Comparison of ENCODE assay signal across 13 cellular contexts in the genomic region with DNA sequence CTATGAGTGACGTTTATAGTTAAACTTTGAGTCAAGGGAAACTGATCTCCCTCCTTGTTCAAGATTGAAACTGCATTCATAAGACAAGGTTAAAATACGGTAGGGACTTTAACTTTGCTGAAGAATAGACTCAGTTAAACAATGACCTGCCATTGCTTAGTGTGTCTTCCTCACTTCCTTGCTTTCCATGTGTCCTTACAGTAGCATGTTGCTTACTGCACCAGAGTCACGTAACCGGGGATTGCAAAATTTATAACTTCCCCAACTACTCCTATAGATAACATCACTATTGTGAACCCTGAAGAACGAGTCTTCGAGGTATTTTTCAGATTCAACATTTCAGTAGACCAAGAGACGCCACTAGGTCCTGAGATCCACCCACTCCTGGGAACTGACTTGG. TPM values are rescaled to one million over a fixed set of nuclear protein-coding genes. Genes with fewer than 3 reads are reported as not detected.
DNase-seq lines count a peak whose midpoint lies in the region; ATAC-seq, FAIRE-seq and TF ChIP-seq lines count a peak whose summit lies in the region.
"Not testable (repeated sequence)": the region's sequence is repeated elsewhere in the genome, so short reads cannot be mapped to it uniquely, and the experiment has no call there.
"Had no signal": no experiment of that assay in that cellular context is flagged by ENCODE, and none has a peak within 500 bp of the region (broad histone marks: within the 10 kb centered on the region; RNA-seq: fewer than 3 reads in every experiment).

No MANE protein-coding gene starts in this region.

- H3K4me1 ChIP-seq in K562 (replicated peaks in 1 of 2; ENCODE audit: control insufficient read depth in 2 of 2, insufficient read depth in 2 of 2, low read length in 2 of 2); right lobe of liver; naive thymus-derived CD4-positive, alpha-beta T cell (ENCODE audit: control insufficient read depth in 2 of 2, insufficient read depth in 2 of 2, low read length in 2 of 2): not testable (repeated sequence)

- POLR2A ChIA-PET in K562 (lab: Yijun Ruan, JAX); naive thymus-derived CD4-positive, alpha-beta T cell (lab: Charles Lee): not testable (repeated sequence)

- not testable (repeated sequence) for H3K4me3 Mint-ChIP-seq in naive thymus-derived CD4-positive, alpha-beta T cell

- H3K27ac ChIP-seq in K562 (ENCODE audit: extremely low read depth, low read depth, low read length); right lobe of liver; naive thymus-derived CD4-positive, alpha-beta T cell (ENCODE audit: low read depth, low read length): not testable (repeated sequence)

- DNase-seq in GM12891 (ENCODE audit: insufficient read length, low spot score); GM19239 (ENCODE audit: insufficient read length, low spot score); K562 (ENCODE audit: extremely low read depth in 1 of 4, low spot score in 3 of 4); right lobe of liver; naive thymus-derived CD4-positive, alpha-beta T cell: not testable (repeated sequence)

- in situ Hi-C loops in K562 (cut with MboI), result not testable (repeated sequence)

- H3K27ac Mint-ChIP-seq in naive thymus-derived CD4-positive, alpha-beta T cell, result not testable (repeated sequence)

- H3K27me3 Mint-ChIP-seq in naive thymus-derived CD4-positive, alpha-beta T cell, result peaks cover 4 to 19% (median 6%) of the 10 kb centered on the region in 5 donors

- TF ChIP-seq RAD21 in K562 (CRISPR knock-in tag; conservative IDR thresholded peaks at IDR 0.05 in 1 of 2, IDR thresholded peaks at IDR 0.05 in 1 of 2), result not testable (repeated sequence)

- CTCF ChIA-PET in K562 (lab: Yijun Ruan, JAX; ENCODE audit: low intra/inter-chr PET ratio); naive thymus-derived CD4-positive, alpha-beta T cell (lab: Charles Lee): not testable (repeated sequence)

- not testable (repeated sequence) for H3K4me2 ChIP-seq in K562 (ENCODE audit: insufficient read depth, low read length)

- TF ChIP-seq CTCF in K562 (IDR thresholded peaks at IDR 0.05 in 2 of 3, conservative IDR thresholded peaks at IDR 0.05 in 1 of 3; ENCODE audit: insufficient read depth in 2 of 3, low read depth in 1 of 3, low read length in 3 of 3); right lobe of liver (IDR thresholded peaks at IDR 0.05): not testable (repeated sequence)

- H3K4me1 Mint-ChIP-seq in naive thymus-derived CD4-positive, alpha-beta T cell, result not testable (repeated sequence)

- ATAC-seq in K562, result peak; percentile 71
- peak in 3 of 4 donors; percentile 40 to 56 (median 54) for ATAC-seq in right lobe of liver
- peak; percentile 87 for ATAC-seq in naive thymus-derived CD4-positive, alpha-beta T cell

- H3K36me3 Mint-ChIP-seq in naive thymus-derived CD4-positive, alpha-beta T cell, result not testable (repeated sequence)

- 29% methylated on average over 2 of the region's 7 CpGs for WGBS in K562 (ENCODE audit: insufficient coverage, low coverage, missing lambda C conversion rate)
- 71% methylated on average over 2 of the region's 7 CpGs for WGBS in right lobe of liver (ENCODE audit: insufficient coverage, low coverage, low lambda C conversion rate, missing lambda C conversion rate)

- not testable (repeated sequence) for TF ChIP-seq EP300 in K562 (IDR thresholded peaks at IDR 0.05; ENCODE audit: low read length)

- intact Hi-C loops in K562 (cut with micrococcal nuclease); right lobe of liver (cut with DNase I); naive thymus-derived CD4-positive, alpha-beta T cell (cut with micrococcal nuclease): not testable (repeated sequence)

- FAIRE-seq in GM12891 (lab: Jason Lieb, UNC) (peak; percentile 66), GM19239 (lab: Jason Lieb, UNC) (peak; percentile 86), K562 (lab: Jason Lieb, UNC) (peak; percentile 67)

- BruUV-seq in K562 (replicated peaks; lab: Mats Ljungman, UMichigan), result not testable (repeated sequence)

- H3K4me3 ChIP-seq in K562; right lobe of liver; naive thymus-derived CD4-positive, alpha-beta T cell (ENCODE audit: low read length): not testable (repeated sequence)

- H4K20me1 ChIP-seq in K562 (replicated peaks; ENCODE audit: control insufficient read depth, insufficient read depth, low read length), result not testable (repeated sequence)

- not testable (repeated sequence) for H3K27me3 ChIP-seq in K562 (ENCODE audit: control insufficient read depth in 2 of 2, insufficient read depth in 2 of 2, low read length in 2 of 2); right lobe of liver; naive thymus-derived CD4-positive, alpha-beta T cell (ENCODE audit: control insufficient read depth in 2 of 2, insufficient read depth in 2 of 2, low read length in 2 of 2)

- H3K9me3 Mint-ChIP-seq in naive thymus-derived CD4-positive, alpha-beta T cell, result not testable (repeated sequence)

- not testable (repeated sequence) for H3K9me3 ChIP-seq in K562 (replicated peaks; ENCODE audit: control insufficient read depth, insufficient read depth, low read depth, low read length); right lobe of liver; naive thymus-derived CD4-positive, alpha-beta T cell (ENCODE audit: control insufficient read depth in 2 of 3, low read length in 3 of 3)

- H3K36me3 ChIP-seq in K562 (ENCODE audit: control insufficient read depth, insufficient read depth, low read length); right lobe of liver; naive thymus-derived CD4-positive, alpha-beta T cell (ENCODE audit: control insufficient read depth in 2 of 3, insufficient read depth in 3 of 3, low read length in 3 of 3): not testable (repeated sequence)

- H3K9me1 ChIP-seq in K562 (ENCODE audit: control insufficient read depth, insufficient read depth, low read length), result not testable (repeated sequence)

- not testable (repeated sequence) for H3K9ac ChIP-seq in K562 (ENCODE audit: insufficient read depth in 1 of 2, low read depth in 2 of 2, low read length in 2 of 2)

- H2AFZ ChIP-seq in K562 (ENCODE audit: low read depth, low read length), result peak overlapping the region; percentile 82

- TF ChIP-seq POLR2A in GM12891 (IDR thresholded peaks at IDR 0.05; ENCODE audit: low read depth, low read length); K562 (conservative IDR thresholded peaks at IDR 0.05); right lobe of liver (IDR thresholded peaks at IDR 0.05): not testable (repeated sequence)

- not testable (repeated sequence) for H3K79me2 ChIP-seq in K562 (ENCODE audit: control insufficient read depth, insufficient read depth, low read length)

RNA-seq across cellular contexts. Expression of gene FCGR2B, which starts 9.4 kb away (rescaled TPM):
- 37.4 TPM for polyA plus RNA-seq in GM12891 (2012; ENCODE audit: low read depth, missing spikeins)
- 6.8 and 7.4 TPM in 2 replicates for total RNA-seq in K562 (2011; cell fraction: chromatin; rRNA removed; ENCODE audit: low replicate concordance)
- 5.1 and 7.0 TPM in 2 replicates for total RNA-seq in K562 (2011; cell fraction: nucleolus; rRNA removed)
- 7.6 and 9.9 TPM in 2 replicates for total RNA-seq in K562 (2011; cell fraction: nucleoplasm; rRNA removed)
- total RNA-seq in K562 (2014; rRNA removed) (1.6 and 3.1 TPM in 2 replicates), K562 (2014; rRNA removed; fragmentation: Illumina TruSeq; extraction: Trizol) (3.1 and 3.3 TPM in 2 replicates), K562 (2015; rRNA removed; fragmentation: Illumina TruSeq; extraction: Trizol) (1.7 and 2.0 TPM in 2 replicates), K562 (2021) (2.4 and 3.1 TPM in 2 replicates), right lobe of liver (10 to 100 TPM; 15.5 to 30.9 (median 25.0) TPM)
- polyA plus RNA-seq in K562 (2011; rRNA removed) (4.0 and 14.5 TPM in 2 replicates), K562 (2014; fragmentation: Illumina TruSeq; extraction: Trizol) (3.9 and 4.1 TPM in 2 replicates), K562 (2014; fragmentation: Nextera tagmentation; extraction: Ambion mirVana) (1 to 10 TPM; 6.4 to 8.9 TPM), K562 (2014; rRNA removed) (3.3 and 4.1 TPM in 2 replicates)
- polyA plus RNA-seq in K562 (2011; cell fraction: cytosol; rRNA removed), result 4.3 and 14.1 TPM in 2 replicates
- polyA plus RNA-seq in K562 (2011; cell fraction: nucleus; rRNA removed), result 10.8 and 35.5 TPM in 2 replicates
- 14.5 and 18.1 TPM in 2 replicates for polyA plus RNA-seq in K562 (2012)
- polyA minus RNA-seq in K562 (2011; rRNA and poly(A)+ RNA removed), result 3.1 and 8.7 TPM in 2 replicates
- 0.86 and 1.5 TPM in 2 replicates for polyA minus RNA-seq in K562 (2011; cell fraction: cytosol; rRNA and poly(A)+ RNA removed)
- polyA minus RNA-seq in K562 (2011; cell fraction: nucleus; rRNA and poly(A)+ RNA removed), result 2.6 and 9.2 TPM in 2 replicates
- 10 to 100 TPM in 1 of 5 experiments, 1 to 10 TPM in 3, not detected in 1; 2.2 to 13.9 (median 5.2) TPM for total RNA-seq in naive thymus-derived CD4-positive, alpha-beta T cell
- polyA plus RNA-seq in naive thymus-derived CD4-positive, alpha-beta T cell, result under 1 TPM in 1 of 2 donors, not detected in 1; 0.24 TPM
- total RNA-seq: A172; Caco-2; Calu3; CD8-positive, alpha-beta T cell had no signal
- polyA plus RNA-seq: A549, BJ had no signal

RNA-seq across cellular contexts. Expression of gene FCGR3B, which starts 22.6 kb away (rescaled TPM):
- polyA plus RNA-seq in GM12891 (2012; ENCODE audit: low read depth, missing spikeins), result not detected
- total RNA-seq in K562 (2011; cell fraction: chromatin; rRNA removed; ENCODE audit: low replicate concordance), result 1.4 and 2.2 TPM in 2 replicates
- total RNA-seq in K562 (2011; cell fraction: nucleolus; rRNA removed), result 1.3 and 2.0 TPM in 2 replicates
- total RNA-seq in K562 (2011; cell fraction: nucleoplasm; rRNA removed), result 2.4 and 2.8 TPM in 2 replicates
- total RNA-seq in K562 (2014; rRNA removed) (0.08 and 0.18 TPM in 2 replicates), K562 (2014; rRNA removed; fragmentation: Illumina TruSeq; extraction: Trizol) (0.40 and 0.54 TPM in 2 replicates), K562 (2015; rRNA removed; fragmentation: Illumina TruSeq; extraction: Trizol) (0.19 and 0.36 TPM in 2 replicates), K562 (2021) (0.11 and 0.49 TPM in 2 replicates), right lobe of liver (10 to 100 TPM in 1 of 6 experiments, 1 to 10 TPM in 5; 1.7 to 14.3 (median 3.6) TPM)
- polyA plus RNA-seq in K562 (2011; rRNA removed) (0.87 and 1.1 TPM in 2 replicates), K562 (2014; fragmentation: Illumina TruSeq; extraction: Trizol) (0.27 and 0.35 TPM in 2 replicates), K562 (2014; fragmentation: Nextera tagmentation; extraction: Ambion mirVana) (under 1 TPM; 0.41 TPM), K562 (2014; rRNA removed) (0.27 and 0.36 TPM in 2 replicates)
- polyA plus RNA-seq in K562 (2011; cell fraction: cytosol; rRNA removed), result 0.18 and 0.25 TPM in 2 replicates
- polyA plus RNA-seq in K562 (2011; cell fraction: nucleus; rRNA removed), result 0.95 and 1.6 TPM in 2 replicates
- polyA plus RNA-seq in K562 (2012), result 0.55 and 1.00 TPM in 2 replicates
- polyA minus RNA-seq in K562 (2011; rRNA and poly(A)+ RNA removed), result 1.1 and 1.4 TPM in 2 replicates
- polyA minus RNA-seq in K562 (2011; cell fraction: cytosol; rRNA and poly(A)+ RNA removed), result not detected in 2 replicates
- polyA minus RNA-seq in K562 (2011; cell fraction: nucleus; rRNA and poly(A)+ RNA removed), result 0.94 and 2.4 TPM in 2 replicates
- 1 to 10 TPM in 1 of 5 experiments, under 1 TPM in 1, not detected in 3; 0.85 to 4.1 TPM for total RNA-seq in naive thymus-derived CD4-positive, alpha-beta T cell
- polyA plus RNA-seq in naive thymus-derived CD4-positive, alpha-beta T cell, result not detected
- total RNA-seq: A172; B cell; Caco-2; Calu3; CD4-positive, alpha-beta T cell; CD8-positive, alpha-beta T cell had no signal
- polyA plus RNA-seq: A549, BJ had no signal

RNA-seq across cellular contexts. Expression of gene FCRLA, which starts 53.5 kb away (rescaled TPM):
- 115 TPM for polyA plus RNA-seq in GM12891 (2012; ENCODE audit: low read depth, missing spikeins)
- total RNA-seq in K562 (2011; cell fraction: chromatin; rRNA removed; ENCODE audit: low replicate concordance), result 0.60 and 0.76 TPM in 2 replicates
- total RNA-seq in K562 (2011; cell fraction: nucleolus; rRNA removed), result 0.53 and 1.2 TPM in 2 replicates
- 0.88 and 2.4 TPM in 2 replicates for total RNA-seq in K562 (2011; cell fraction: nucleoplasm; rRNA removed)
- total RNA-seq in K562 (2014; rRNA removed), result 0.09 and 1.0 TPM in 2 replicates
- total RNA-seq in K562 (2014; rRNA removed; fragmentation: Illumina TruSeq; extraction: Trizol), result 0.29 and 0.41 TPM in 2 replicates
- 0.36 and 0.45 TPM in 2 replicates for total RNA-seq in K562 (2015; rRNA removed; fragmentation: Illumina TruSeq; extraction: Trizol)
- 0.35 and 0.40 TPM in 2 replicates for total RNA-seq in K562 (2021)
- 0.45 and 0.53 TPM in 2 replicates for polyA plus RNA-seq in K562 (2011; rRNA removed)
- 0.63 and 0.78 TPM in 2 replicates for polyA plus RNA-seq in K562 (2011; cell fraction: cytosol; rRNA removed)
- polyA plus RNA-seq in K562 (2011; cell fraction: nucleus; rRNA removed), result 0.41 and 0.48 TPM in 2 replicates
- polyA plus RNA-seq in K562 (2012), result 0.98 and 8.8 TPM in 2 replicates
- polyA plus RNA-seq in K562 (2014; fragmentation: Illumina TruSeq; extraction: Trizol), result 0.55 and 0.68 TPM in 2 replicates
- under 1 TPM; 0.44 to 0.84 TPM for polyA plus RNA-seq in K562 (2014; fragmentation: Nextera tagmentation; extraction: Ambion mirVana)
- 0.49 and 0.93 TPM in 2 replicates for polyA plus RNA-seq in K562 (2014; rRNA removed)
- 0.18 TPM in 2 replicates for polyA minus RNA-seq in K562 (2011; rRNA and poly(A)+ RNA removed)
- not detected in 2 replicates for polyA minus RNA-seq in K562 (2011; cell fraction: cytosol; rRNA and poly(A)+ RNA removed)
- 0.27 and 0.44 TPM in 2 replicates for polyA minus RNA-seq in K562 (2011; cell fraction: nucleus; rRNA and poly(A)+ RNA removed)
- under 1 TPM in 1 of 6 experiments, not detected in 5; 0.20 TPM for total RNA-seq in right lobe of liver
- 1 to 10 TPM in 1 of 5 experiments, under 1 TPM in 3, not detected in 1; 0.32 to 1.8 (median 0.53) TPM for total RNA-seq in naive thymus-derived CD4-positive, alpha-beta T cell
- polyA plus RNA-seq in naive thymus-derived CD4-positive, alpha-beta T cell, result under 1 TPM; 0.56 to 0.59 TPM
- total RNA-seq: Caco-2; Calu3; CD4-positive, alpha-beta T cell; CD8-positive, alpha-beta T cell had no signal
